ENCODE assay signal across 20 cellular contexts in genomic region chr6:64281167-64281566, GRCh38.
A peak's percentile ranks its signal among the peaks of the same experiment; 100 is the strongest.
DNase-seq lines count a peak whose midpoint lies in the region; ATAC-seq and TF ChIP-seq lines count a peak whose summit lies in the region.
"Had no signal": no experiment of that assay in that cellular context is flagged by ENCODE, and none has a peak within 500 bp of the region (broad histone marks: within the 10 kb centered on the region; RNA-seq: fewer than 3 reads in every experiment).

No MANE protein-coding gene starts in this region.

- H3K27me3 ChIP-seq in SK-N-SH (ENCODE audit: insufficient read depth) (no peaks in the 10 kb centered on the region), OCI-LY3 (ENCODE audit: low read depth, low read length) (no peaks in the 10 kb centered on the region), uterus (no peaks in the 10 kb centered on the region), psoas muscle (ENCODE audit: insufficient read depth in 3 of 3, low read length in 2 of 3) (no peaks in the 10 kb centered on the region)
- H3K27me3 ChIP-seq: BLaER1 had no signal

- no peak for DNase-seq in SK-N-SH
- no peak for DNase-seq in uterus
- no peak for DNase-seq in psoas muscle
- DNase-seq: CD4-positive, CD25-positive, alpha-beta regulatory T cell; CD8-positive, alpha-beta T cell; DMS79; EL; GDM1; H9 had no signal

- H3K4me1 ChIP-seq in SK-N-SH (ENCODE audit: control insufficient read depth in 1 of 2, insufficient read depth in 2 of 2, low read depth in 1 of 2, low read length in 1 of 2) (no peaks in the 10 kb centered on the region), OCI-LY3 (ENCODE audit: low read length) (peaks cover 23% of the 10 kb centered on the region), uterus (no peaks in the 10 kb centered on the region), psoas muscle (no peaks in the 10 kb centered on the region)
- H3K4me1 ChIP-seq: BLaER1, Caco-2 had no signal

- H3K9ac ChIP-seq in SK-N-SH: no peak overlapping the region
- H3K9ac ChIP-seq in OCI-LY3 (ENCODE audit: low read length): no peak overlapping the region
- H3K9ac ChIP-seq: BLaER1 had no signal

- H3K27ac ChIP-seq in SK-N-SH (ENCODE audit: low read depth in 2 of 2, low read length in 1 of 2): no peak overlapping the region
- H3K27ac ChIP-seq in OCI-LY3 (ENCODE audit: low read length): no peak overlapping the region
- H3K27ac ChIP-seq in uterus: no peak overlapping the region
- H3K27ac ChIP-seq in psoas muscle: no peak overlapping the region
- H3K27ac ChIP-seq: 22Rv1, BLaER1, C4-2B had no signal

- POLR2A ChIA-PET in SK-N-SH (lab: Yijun Ruan, JAX): no interaction called here

- ATAC-seq in SK-N-SH treated with all-trans-retinoic acid at 6 μM for 48 hours (no peak), HG02759 (IDR thresholded peaks at IDR 0.05; ENCODE audit: unreplicated experiment) (peak; percentile 45), esophagus mucosa (no peak), psoas muscle (no peak), HG03196 (IDR thresholded peaks at IDR 0.05; ENCODE audit: unreplicated experiment) (no peak)
- ATAC-seq: CD8-positive, alpha-beta T cell; GM23338; HCT116 had no signal

- TF ChIP-seq RAD21 in SK-N-SH (IDR thresholded peaks at IDR 0.05; ENCODE audit: low read length): no peak

- CTCF ChIA-PET in SK-N-SH (lab: Yijun Ruan, JAX): interaction anchor here (1.0 to 1.4 kb wide), 2 partner anchors 49 to 422 kb away, joined by 4 to 6 read pairs; no protein-coding TSS in a partner anchor

- H3K4me2 ChIP-seq in SK-N-SH (no peak overlapping the region), OCI-LY3 (ENCODE audit: low read length) (0 out of 2 replicates have a peak overlapping the region, but pooled peaks have one; percentile 8)
- H3K4me2 ChIP-seq: BLaER1, GM23338 had no signal

- WGBS in SK-N-SH (ENCODE audit: low lambda C conversion rate): 18% methylated on average over 1 of the region's 1 CpG
- 59 to 69% (median 69%) methylated on average over 1 of the region's 1 CpG for WGBS in psoas muscle, 3 donors

- TF ChIP-seq POLR2A in uterus (IDR thresholded peaks at IDR 0.05): no peak

- no peaks in the 10 kb centered on the region for H3K9me3 ChIP-seq in SK-N-SH
- 0 out of 2 replicates have a peak, but pooled peaks cover 3% of the 10 kb centered on the region for H3K9me3 ChIP-seq in OCI-LY3 (ENCODE audit: insufficient read depth, low read length)
- H3K9me3 ChIP-seq in uterus: no peaks in the 10 kb centered on the region
- H3K9me3 ChIP-seq in psoas muscle: no peaks in the 10 kb centered on the region
- H3K9me3 ChIP-seq: Caco-2 had no signal

- H3K9me2 ChIP-seq in SK-N-SH: no peaks in the 10 kb centered on the region

- H3F3A ChIP-seq in SK-N-SH (replicated peaks; ENCODE audit: insufficient read depth): no peaks in the 10 kb centered on the region

- H3K4me3 ChIP-seq in SK-N-SH (ENCODE audit: low read depth in 2 of 2, low read length in 1 of 2) (no peak overlapping the region), OCI-LY3 (ENCODE audit: low read length) (no peak overlapping the region), uterus (no peak overlapping the region), psoas muscle (no peak overlapping the region)
- H3K4me3 ChIP-seq: BLaER1, GM23338 had no signal

- intact Hi-C loops in uterus (cut with DNase I; ENCODE audit: low total_unique reads) (no loop called here), psoas muscle (cut with DNase I) (no loop called here)

- no peaks in the 10 kb centered on the region for H4K20me1 ChIP-seq in SK-N-SH (ENCODE audit: insufficient read depth)
- no peaks in the 10 kb centered on the region for H4K20me1 ChIP-seq in OCI-LY3 (ENCODE audit: insufficient read depth, low read length)
- H4K20me1 ChIP-seq: BLaER1 had no signal

- no peak for TF ChIP-seq EP300 in SK-N-SH (IDR thresholded peaks at IDR 0.05; ENCODE audit: borderline replicate concordance in 1 of 2, low read depth in 1 of 2, low read length in 1 of 2)

- H2AFZ ChIP-seq in SK-N-SH (ENCODE audit: low read depth) (no peak overlapping the region), OCI-LY3 (ENCODE audit: low read depth, low read length) (no peak overlapping the region)
- H2AFZ ChIP-seq: GM23338 had no signal

- H3K79me2 ChIP-seq in SK-N-SH (ENCODE audit: insufficient read depth): no peaks in the 10 kb centered on the region
- no peaks in the 10 kb centered on the region for H3K79me2 ChIP-seq in OCI-LY3 (ENCODE audit: low read length)

- no peaks in the 10 kb centered on the region for H3K36me3 ChIP-seq in SK-N-SH (replicated peaks in 1 of 2; ENCODE audit: control insufficient read depth in 1 of 2, insufficient read depth in 2 of 2, low read length in 1 of 2)
- no peaks in the 10 kb centered on the region for H3K36me3 ChIP-seq in OCI-LY3 (replicated peaks; ENCODE audit: low read depth, low read length)
- H3K36me3 ChIP-seq in uterus: no peaks in the 10 kb centered on the region
- H3K36me3 ChIP-seq in psoas muscle (ENCODE audit: insufficient read depth in 1 of 2, low read depth in 1 of 2): no peaks in the 10 kb centered on the region
- H3K36me3 ChIP-seq: BLaER1 had no signal

- no peak for TF ChIP-seq CTCF in SK-N-SH (IDR thresholded peaks at IDR 0.05)
- no peak for TF ChIP-seq CTCF in OCI-LY3 (IDR thresholded peaks at IDR 0.05; ENCODE audit: low read depth, low read length)
- TF ChIP-seq CTCF in uterus (IDR thresholded peaks at IDR 0.05): no peak
- no peak for TF ChIP-seq CTCF in psoas muscle (IDR thresholded peaks at IDR 0.05)

TF ChIP-seq in SK-N-SH treated with all-trans-retinoic acid at 6 μM for 48 hours, 23 proteins besides CTCF, POLR2A, EP300 and RAD21:
- TF ChIP-seq ZNF565 (CRISPR knock-in tag; conservative IDR thresholded peaks at IDR 0.05; ENCODE audit: low read depth) (no peak), ISL1 (CRISPR knock-in tag; IDR thresholded peaks at IDR 0.05) (0 out of 2 replicates have a peak, but pooled peaks have one; percentile 8)
TF ChIP-seq in SK-N-SH treated with all-trans-retinoic acid at 6 μM for 48 hours: peak in this region for 1.

TF ChIP-seq in SK-N-SH, 30 proteins besides CTCF, POLR2A, EP300 and RAD21:
- TF ChIP-seq JUND (IDR thresholded peaks at IDR 0.05): no peak
- no peak for TF ChIP-seq MEF2A (IDR thresholded peaks at IDR 0.05; ENCODE audit: borderline replicate concordance, low read depth)
- no peak for TF ChIP-seq MXI1 (IDR thresholded peaks at IDR 0.05; ENCODE audit: low read depth, low read length)
- no peak for TF ChIP-seq ZBTB33 (IDR thresholded peaks at IDR 0.05; ENCODE audit: borderline replicate concordance, low read depth)
- TF ChIP-seq FOSL2 (IDR thresholded peaks at IDR 0.05; ENCODE audit: borderline replicate concordance, low read depth): no peak
- TF ChIP-seq FOXM1 (IDR thresholded peaks at IDR 0.05; ENCODE audit: low read depth): no peak
- no peak for TF ChIP-seq REST (IDR thresholded peaks at IDR 0.05; ENCODE audit: low read depth, low read length)
TF ChIP-seq in SK-N-SH: peak in this region for 0.
